Comparison of ENCODE assay signal across 17 cellular contexts in the genomic region with DNA sequence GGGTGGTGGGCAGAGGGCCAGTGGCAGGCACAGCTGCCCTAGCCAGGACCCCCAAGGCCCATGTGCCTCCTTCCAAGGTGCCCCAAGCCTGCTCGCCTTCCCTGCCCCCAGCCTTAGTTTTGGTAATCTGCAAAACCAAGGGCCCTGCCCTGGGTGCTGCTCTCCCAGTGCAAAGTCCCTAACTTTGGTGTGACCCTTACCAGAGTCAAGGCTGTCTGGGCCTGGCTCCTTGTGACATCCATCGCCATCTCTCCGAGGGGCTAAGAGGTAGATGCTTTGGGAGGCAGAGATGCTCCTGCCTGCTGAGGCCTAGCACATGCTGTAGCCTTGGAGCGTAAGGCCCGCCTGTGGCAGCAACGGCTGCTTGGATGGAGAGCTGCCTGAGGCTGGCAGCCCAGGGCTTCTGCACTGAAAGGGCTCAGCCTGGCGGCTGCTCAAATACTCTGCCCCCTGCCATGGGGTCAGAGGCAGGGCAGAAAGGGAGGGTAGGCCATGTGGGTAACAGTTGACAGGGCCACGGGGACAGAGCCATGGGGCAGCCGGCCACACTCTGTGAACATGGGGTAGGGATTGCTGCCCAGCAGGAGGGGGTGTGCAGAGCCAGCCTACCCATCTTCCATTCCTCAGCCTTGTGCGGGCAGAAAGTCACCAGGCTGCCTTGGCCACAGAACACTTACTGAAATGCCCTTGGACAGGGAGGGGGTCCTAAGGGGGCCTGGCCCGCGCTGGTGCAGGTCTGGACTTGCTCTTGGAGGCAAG. TPM values are rescaled to one million over a fixed set of nuclear protein-coding genes. Genes with fewer than 3 reads are reported as not detected.
DNase-seq lines count a peak whose midpoint lies in the region; ATAC-seq, FAIRE-seq and TF ChIP-seq lines count a peak whose summit lies in the region.
"Had no signal": no experiment of that assay in that cellular context is flagged by ENCODE, and none has a peak within 500 bp of the region (broad histone marks: within the 10 kb centered on the region; RNA-seq: fewer than 3 reads in every experiment).

No MANE protein-coding gene starts in this region.

- H3K36me3 Mint-ChIP-seq in natural killer cell treated with Interleukin-12 subunit alpha and Interleukin-12 subunit beta and Interleukin-15 and Interleukin-18, amount 100 ng/mL, for 72 hours = no peaks in the 10 kb centered on the region
- H3K36me3 Mint-ChIP-seq in natural killer cell (no peaks in the 10 kb centered on the region), T-cell (no peaks in the 10 kb centered on the region)

- H3K27ac ChIP-seq in coronary artery = no peak overlapping the region
- no peak overlapping the region for H3K27ac ChIP-seq in upper lobe of right lung

- H3K27ac Mint-ChIP-seq in natural killer cell treated with Interleukin-12 subunit alpha and Interleukin-12 subunit beta and Interleukin-15 and Interleukin-18, amount 100 ng/mL, for 72 hours = no peak overlapping the region
- H3K27ac Mint-ChIP-seq in natural killer cell (no peak overlapping the region), T-cell (no peak overlapping the region)
- H3K27ac Mint-ChIP-seq: CD8-positive, alpha-beta memory T cell had no signal

- CTCF ChIA-PET in T-cell (lab: Charles Lee) = no interaction called here

- no peaks in the 10 kb centered on the region for H3K36me3 ChIP-seq in upper lobe of right lung
- H3K36me3 ChIP-seq: HAP-1 had no signal

- DNase-seq in natural killer cell treated with Interleukin-12 subunit alpha and Interleukin-12 subunit beta and Interleukin-15 and Interleukin-18, amount 100 ng/mL, for 72 hours (ENCODE audit: low spot score) = peak; percentile 56
- DNase-seq in natural killer cell = no peak
- DNase-seq in coronary artery (ENCODE audit: low spot score) = peak; percentile 69
- peak; percentile 55 for DNase-seq in midbrain (lab: John Stamatoyannopoulos, UW)
- DNase-seq in urothelium cell line (ENCODE audit: low spot score) = no peak
- DNase-seq in T-cell = no peak
- no peak for DNase-seq in upper lobe of right lung
- DNase-seq in T1000 (lab: John Stamatoyannopoulos, UW) = no peak
- DNase-seq: CD8-positive, alpha-beta memory T cell; EL; NCI-H1436; NCI-H2081; OCI-M1; RPMI8226 had no signal

- H3K4me3 Mint-ChIP-seq in natural killer cell treated with Interleukin-12 subunit alpha and Interleukin-12 subunit beta and Interleukin-15 and Interleukin-18, amount 100 ng/mL, for 72 hours = no peak overlapping the region
- H3K4me3 Mint-ChIP-seq in natural killer cell (no peak overlapping the region), T-cell (no peak overlapping the region)
- H3K4me3 Mint-ChIP-seq: CD8-positive, alpha-beta memory T cell had no signal

- ATAC-seq in natural killer cell treated with Interleukin-12 subunit alpha and Interleukin-12 subunit beta and Interleukin-15 and Interleukin-18, amount 100 ng/mL, for 72 hours = no peak
- ATAC-seq in natural killer cell (no peak), T-cell (replicated peaks in 1 of 4) (no peak), upper lobe of right lung (no peak)

- H3K9me3 Mint-ChIP-seq in natural killer cell treated with Interleukin-12 subunit alpha and Interleukin-12 subunit beta and Interleukin-15 and Interleukin-18, amount 100 ng/mL, for 72 hours = no peaks in the 10 kb centered on the region
- H3K9me3 Mint-ChIP-seq in natural killer cell = no peaks in the 10 kb centered on the region
- H3K9me3 Mint-ChIP-seq in T-cell = no peaks in the 10 kb centered on the region

- H3K4me1 ChIP-seq in upper lobe of right lung = no peaks in the 10 kb centered on the region
- H3K4me1 ChIP-seq: HAP-1 had no signal

- H3K27me3 ChIP-seq in upper lobe of right lung = no peaks in the 10 kb centered on the region

- no peak overlapping the region for H3K4me3 ChIP-seq in coronary artery
- H3K4me3 ChIP-seq in upper lobe of right lung = no peak overlapping the region
- H3K4me3 ChIP-seq: HAP-1 had no signal

- FAIRE-seq in urothelium cell line (lab: Jason Lieb, UNC) = peak; percentile 68

- no peaks in the 10 kb centered on the region for H3K4me1 Mint-ChIP-seq in natural killer cell treated with Interleukin-12 subunit alpha and Interleukin-12 subunit beta and Interleukin-15 and Interleukin-18, amount 100 ng/mL, for 72 hours (ENCODE audit: low read depth in 2 of 2)
- no peaks in the 10 kb centered on the region for H3K4me1 Mint-ChIP-seq in natural killer cell
- H3K4me1 Mint-ChIP-seq in T-cell = no peaks in the 10 kb centered on the region
- H3K4me1 Mint-ChIP-seq: CD8-positive, alpha-beta memory T cell had no signal

- H3K9me3 ChIP-seq in upper lobe of right lung = no peaks in the 10 kb centered on the region
- H3K9me3 ChIP-seq: HAP-1 had no signal

- intact Hi-C loops in natural killer cell (cut with micrococcal nuclease) = no loop called here
- intact Hi-C loops in upper lobe of right lung (cut with DNase I) = no loop called here

- H3K27me3 Mint-ChIP-seq in natural killer cell treated with Interleukin-12 subunit alpha and Interleukin-12 subunit beta and Interleukin-15 and Interleukin-18, amount 100 ng/mL, for 72 hours = peaks cover 11 to 15% of the 10 kb centered on the region in 2 donors
- H3K27me3 Mint-ChIP-seq in natural killer cell (ENCODE audit: low read depth in 2 of 2) = peaks cover 6 to 27% of the 10 kb centered on the region in 2 donors
- peaks cover 0 to 7% of the 10 kb centered on the region in 2 donors for H3K27me3 Mint-ChIP-seq in T-cell

- POLR2A ChIA-PET in T-cell (lab: Charles Lee) = no interaction called here

- TF ChIP-seq CTCF in natural killer cell (IDR thresholded peaks at IDR 0.05) (no peak), coronary artery (IDR thresholded peaks at IDR 0.05) (no peak), upper lobe of right lung (IDR thresholded peaks at IDR 0.05) (no peak)

RNA-seq across cellular contexts. Expression of a gene that starts 17.9 kb away (rescaled TPM):
- not detected for total RNA-seq in natural killer cell treated with Interleukin-12 subunit alpha and Interleukin-12 subunit beta and Interleukin-15 and Interleukin-18, amount 100 ng/mL, for 72 hours
- total RNA-seq in natural killer cell (not detected), T-cell (not detected), upper lobe of right lung (3.1 TPM)
- total RNA-seq: CD8-positive, alpha-beta memory T cell; HT1080; SK-MEL-5 had no signal

RNA-seq across cellular contexts. Expression of a gene that starts 30.2 kb away (rescaled TPM):
- total RNA-seq in natural killer cell treated with Interleukin-12 subunit alpha and Interleukin-12 subunit beta and Interleukin-15 and Interleukin-18, amount 100 ng/mL, for 72 hours = under 1 TPM in 1 of 2 donors, not detected in 1; 0.24 TPM
- total RNA-seq in natural killer cell (not detected), T-cell (under 1 TPM in 4 of 5 donors, not detected in 1; 0.28 to 0.82 (median 0.43) TPM), upper lobe of right lung (0.23 TPM)
- total RNA-seq: HT1080, SK-MEL-5 had no signal

RNA-seq across cellular contexts. Expression of a gene that starts 35.7 kb away (rescaled TPM):
- 100 to 1,000 TPM; 101 to 229 TPM for total RNA-seq in natural killer cell treated with Interleukin-12 subunit alpha and Interleukin-12 subunit beta and Interleukin-15 and Interleukin-18, amount 100 ng/mL, for 72 hours
- total RNA-seq in natural killer cell (10 to 100 TPM; 30.1 to 38.3 (median 38.1) TPM), T-cell (10 to 100 TPM; 53.4 to 85.1 (median 72.6) TPM), upper lobe of right lung (60.2 TPM)

RNA-seq across cellular contexts. Expression of a gene that starts 41.7 kb away (rescaled TPM):
- 10 to 100 TPM; 93.1 to 99.3 TPM for total RNA-seq in natural killer cell treated with Interleukin-12 subunit alpha and Interleukin-12 subunit beta and Interleukin-15 and Interleukin-18, amount 100 ng/mL, for 72 hours
- 100 to 1,000 TPM in 1 of 3 donors, 10 to 100 TPM in 2; 72.4 to 107 (median 87.1) TPM for total RNA-seq in natural killer cell
- 10 to 100 TPM; 55.1 to 74.3 (median 60.2) TPM for total RNA-seq in T-cell
- 54.7 TPM for total RNA-seq in upper lobe of right lung

RNA-seq across cellular contexts. Expression of a gene that starts 54.9 kb away (rescaled TPM):
- 1 to 10 TPM; 1.0 to 2.4 TPM for total RNA-seq in natural killer cell treated with Interleukin-12 subunit alpha and Interleukin-12 subunit beta and Interleukin-15 and Interleukin-18, amount 100 ng/mL, for 72 hours
- total RNA-seq in natural killer cell = 1 to 10 TPM; 3.3 to 9.0 (median 6.4) TPM
- total RNA-seq in T-cell = 10 to 100 TPM; 18.1 to 28.4 (median 23.1) TPM
- total RNA-seq in upper lobe of right lung = 272 TPM
- total RNA-seq: HT1080, SK-MEL-5 had no signal

Comparison
In these comparisons a context has a peak if more than half of its experiments do, and no peak if none do; other contexts are left out.
1. DNase-seq: peak in natural killer cell treated with Interleukin-12 subunit alpha and Interleukin-12 subunit beta and Interleukin-15 and Interleukin-18, amount 100 ng/mL, for 72 hours (single experiment), coronary artery (single experiment) and midbrain (single experiment); none in natural killer cell (single experiment), urothelium cell line (single experiment), T-cell (0 of 34), upper lobe of right lung (single experiment) and T1000 (single experiment).